24 cellular contexts compared by ENCODE assay signal in the genomic region with DNA sequence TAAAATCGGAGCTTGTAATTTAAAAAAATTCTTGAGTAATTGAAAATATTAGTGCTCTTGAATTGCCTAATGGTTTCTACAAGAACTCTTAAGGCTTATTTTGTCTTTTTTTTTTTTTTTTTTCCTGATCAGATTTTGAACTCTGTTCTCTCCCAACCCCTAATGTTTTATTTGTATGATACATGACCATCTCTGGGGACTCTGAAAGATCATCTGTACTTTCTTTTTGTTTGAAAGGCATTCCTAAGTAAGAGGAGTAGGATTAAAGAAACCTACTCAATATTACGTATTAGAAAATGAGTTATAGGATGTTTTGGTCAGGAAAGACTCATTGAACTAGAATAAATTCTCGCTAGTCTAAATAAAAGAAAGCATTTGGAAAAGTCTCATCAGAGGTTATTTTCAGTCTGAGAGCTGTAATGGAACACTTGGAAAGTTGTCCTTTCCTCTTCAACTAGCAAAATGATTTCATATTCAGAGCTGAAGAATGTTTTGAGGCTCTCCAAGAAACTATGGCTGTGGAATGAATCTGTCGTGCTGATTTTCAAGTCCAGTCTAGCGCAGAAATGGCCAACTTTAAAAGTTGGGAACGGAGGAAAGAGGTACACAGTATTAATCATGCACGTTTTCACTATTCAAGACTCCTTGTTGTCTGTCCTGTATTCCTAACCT.
A peak's percentile ranks its signal among the peaks of the same experiment; 100 is the strongest.
DNase-seq lines count a peak whose midpoint lies in the region; ATAC-seq and TF ChIP-seq lines count a peak whose summit lies in the region.
"Had no signal": no experiment of that assay in that cellular context is flagged by ENCODE, and none has a peak within 500 bp of the region (broad histone marks: within the 10 kb centered on the region; RNA-seq: fewer than 3 reads in every experiment).

No MANE protein-coding gene starts in this region.

- no peak for TF ChIP-seq EP300 in tibial nerve (IDR thresholded peaks at IDR 0.05)

- H3K27me3 ChIP-seq in left lung: no peaks in the 10 kb centered on the region
- no peaks in the 10 kb centered on the region for H3K27me3 ChIP-seq in gastrocnemius medialis
- H3K27me3 ChIP-seq in tibial nerve: no peaks in the 10 kb centered on the region
- H3K27me3 ChIP-seq: body of pancreas had no signal

- ATAC-seq in left lung (peak; percentile 82), gastrocnemius medialis (peak in 1 of 2 donors; percentile 47), GM18517 (IDR thresholded peaks at IDR 0.05; ENCODE audit: unreplicated experiment) (no peak)
- ATAC-seq: body of pancreas, HepG2, left lobe of liver, mucosa of descending colon, PC-3 had no signal

- 44 to 45% methylated on average over 7 of the region's 7 CpGs for WGBS in tibial nerve, 2 donors

- no peaks in the 10 kb centered on the region for H3K4me1 ChIP-seq in left lung
- H3K4me1 ChIP-seq in gastrocnemius medialis: peaks cover 28 to 36% of the 10 kb centered on the region in 2 donors
- H3K4me1 ChIP-seq in tibial nerve: peaks cover 0 to 61% (median 12%) of the 10 kb centered on the region in 4 donors
- H3K4me1 ChIP-seq: body of pancreas had no signal

- intact Hi-C loops in left lung (cut with DNase I): no loop called here
- intact Hi-C loops in gastrocnemius medialis (cut with DNase I; ENCODE audit: low total_unique reads): no loop called here

- in situ Hi-C loops in gastrocnemius medialis (cut with MboI; ENCODE audit: low sequenced_read_pairs in 4 of 4): no loop called here

- H3K27ac ChIP-seq in caudate nucleus (ENCODE audit: low read depth, low read length): peak overlapping the region; percentile 46
- peak overlapping the region in 1 of 2 donors; percentile 22 for H3K27ac ChIP-seq in left lung
- H3K27ac ChIP-seq in gastrocnemius medialis: peak overlapping the region; percentile 48 to 71 (median 60)
- H3K27ac ChIP-seq in tibial nerve: peak overlapping the region in 2 of 4 donors; percentile 1 to 66
- H3K27ac ChIP-seq: body of pancreas, VCaP had no signal

- no peak for TF ChIP-seq CTCF in AG10803 (conservative IDR thresholded peaks at IDR 0.05; ENCODE audit: low read length)
- TF ChIP-seq CTCF in left lung (IDR thresholded peaks at IDR 0.05): no peak
- TF ChIP-seq CTCF in gastrocnemius medialis (IDR thresholded peaks at IDR 0.05 in 4 of 5, conservative IDR thresholded peaks at IDR 0.05 in 1 of 5): no peak
- no peak for TF ChIP-seq CTCF in tibial nerve (IDR thresholded peaks at IDR 0.05)

- peak overlapping the region; percentile 26 for H3K4me3 ChIP-seq in AG10803 (ENCODE audit: low read length)
- no peak overlapping the region for H3K4me3 ChIP-seq in left lung
- H3K4me3 ChIP-seq in gastrocnemius medialis: peak overlapping the region; percentile 5 to 35 (median 28)
- H3K4me3 ChIP-seq in tibial nerve: no peak overlapping the region
- H3K4me3 ChIP-seq: body of pancreas, HAP-1, mucosa of descending colon had no signal

- H3K36me3 ChIP-seq in left lung (no peaks in the 10 kb centered on the region), gastrocnemius medialis (no peaks in the 10 kb centered on the region), tibial nerve (no peaks in the 10 kb centered on the region)
- H3K36me3 ChIP-seq: HAP-1 had no signal

- DNase-seq in AG10803 (ENCODE audit: low read depth) (peak; percentile 37), caudate nucleus (lab: John Stamatoyannopoulos, UW) (no peak), left lung (no peak), gastrocnemius medialis (no peak), tibial nerve (ENCODE audit: low spot score in 2 of 2) (no peak), NCI-H345 treated with DMSO at 0.1 percent for 48 hours (lab: John Stamatoyannopoulos, UW; ENCODE audit: unreplicated experiment) (no peak)
- DNase-seq in activated CD8-positive, alpha-beta memory T cell treated with anti-CD3 and anti-CD28 coated beads, Interleukin-2, amount 50 U/mL, for 4 hours: no peak
- DNase-seq: activated CD4-positive, alpha-beta T cell treated with anti-CD3 and anti-CD28 coated beads, Interleukin-2, amount 50 U/mL, for 48 hours; activated naive CD4-positive, alpha-beta T cell treated with anti-CD3 and anti-CD28 coated beads, Interleukin-2, amount 50 U/mL, for 16 hours; activated T-cell treated with anti-CD3 and anti-CD28 coated beads, Interleukin-2, amount 50 U/mL, for 24 hours; body of pancreas; CD4-positive, CD25-positive, alpha-beta regulatory T cell; cortex of kidney; DMS53; mucosa of descending colon; NCI-H1694 treated with DMSO at 0.1 percent for 48 hours; NCI-H2227 treated with DMSO at 0.1 percent for 48 hours; occipital lobe; PC-3 had no signal

- no peaks in the 10 kb centered on the region for H3K9me3 ChIP-seq in left lung
- H3K9me3 ChIP-seq in gastrocnemius medialis: no peaks in the 10 kb centered on the region
- no peaks in the 10 kb centered on the region for H3K9me3 ChIP-seq in tibial nerve
- H3K9me3 ChIP-seq: body of pancreas, HAP-1, mucosa of descending colon had no signal

- TF ChIP-seq POLR2A in gastrocnemius medialis (IDR thresholded peaks at IDR 0.05): no peak
- TF ChIP-seq POLR2A in tibial nerve (IDR thresholded peaks at IDR 0.05): no peak

Comparison
In these comparisons a context has a peak if more than half of its experiments do, and no peak if none do; other contexts are left out.
1. H3K4me3 ChIP-seq: peak in AG10803 (single experiment) and gastrocnemius medialis (4 of 4); none in left lung (0 of 2) and tibial nerve (0 of 4).